ENCODE assay signal across 22 cellular contexts in the genomic region with DNA sequence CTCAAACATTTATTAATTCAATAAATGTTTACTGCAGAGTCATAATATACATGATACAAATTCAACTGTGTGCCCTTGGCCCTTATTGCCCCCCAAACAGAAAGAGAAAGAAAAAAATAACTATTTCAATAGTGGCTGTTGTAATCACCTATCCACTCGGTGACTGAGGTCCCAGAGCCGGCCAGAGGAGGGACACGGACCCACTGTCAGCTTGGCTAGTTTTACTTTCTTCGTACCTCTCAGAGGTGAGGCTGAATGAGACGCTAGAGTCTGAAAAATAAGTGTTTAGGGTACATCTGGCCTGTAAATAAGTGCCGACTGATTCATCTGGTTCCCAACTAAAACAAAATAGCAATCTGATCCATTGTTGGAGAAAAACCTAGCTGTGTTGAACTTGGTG.
"Had no signal": no experiment of that assay in that cellular context is flagged by ENCODE, and none has a peak within 500 bp of the region (broad histone marks: within the 10 kb centered on the region; RNA-seq: fewer than 3 reads in every experiment).

No MANE protein-coding gene starts in this region.

- H3K27me3 ChIP-seq: body of pancreas, foreskin keratinocyte, ovary, thyroid gland had no signal

- H3K36me3 ChIP-seq: lower lobe of right lung, ovary, thyroid gland had no signal

- H3K27ac Mint-ChIP-seq: activated B cell treated with CpG ODN at 0.5 μM for 24 hours; activated CD4-positive, alpha-beta T cell treated with anti-CD3 and anti-CD28 coated beads for 36 hours; activated naive CD4-positive, alpha-beta T cell treated with anti-CD3 and anti-CD28 coated beads for 36 hours; activated T-cell treated with anti-CD3 and anti-CD28 coated beads, Interleukin-2, amount 50 U/mL, for 72 hours; immature natural killer cell; naive thymus-derived CD4-positive, alpha-beta T cell; stimulated activated naive CD8-positive, alpha-beta T cell treated with anti-CD3 and anti-CD28 coated beads, Interleukin-15, Interleukin-2, amounts not matched to agents 100 ng/mL and 50 ng/mL, for 24 hours; T-helper 1 cell treated with Interleukin-12 subunit alpha and Interleukin-12 subunit beta and Interleukin-4 antibody, amounts not matched to agents 30 μg/mL and 1 μg/mL, for 36 hours had no signal

- H3K27me3 Mint-ChIP-seq: activated B cell treated with CpG ODN at 0.5 μM for 24 hours; stimulated activated naive CD8-positive, alpha-beta T cell treated with anti-CD3 and anti-CD28 coated beads, Interleukin-15, Interleukin-2, amounts not matched to agents 100 ng/mL and 50 ng/mL, for 24 hours had no signal

- H3K9me3 ChIP-seq: body of pancreas, lower lobe of right lung, ovary, thyroid gland had no signal

- H3K9me3 Mint-ChIP-seq: activated B cell treated with CpG ODN at 0.5 μM for 24 hours; activated naive CD4-positive, alpha-beta T cell treated with anti-CD3 and anti-CD28 coated beads for 36 hours; activated T-cell treated with anti-CD3 and anti-CD28 coated beads, Interleukin-2, amount 50 U/mL, for 72 hours; immature natural killer cell; naive thymus-derived CD4-positive, alpha-beta T cell; stimulated activated naive CD8-positive, alpha-beta T cell treated with anti-CD3 and anti-CD28 coated beads, Interleukin-15, Interleukin-2, amounts not matched to agents 100 ng/mL and 50 ng/mL, for 24 hours; T-helper 1 cell treated with Interleukin-12 subunit alpha and Interleukin-12 subunit beta and Interleukin-4 antibody, amounts not matched to agents 30 μg/mL and 1 μg/mL, for 36 hours had no signal

- H3K4me3 ChIP-seq: body of pancreas, lower lobe of right lung, ovary, thyroid gland had no signal

- H3K36me3 Mint-ChIP-seq: immature natural killer cell; naive thymus-derived CD4-positive, alpha-beta T cell had no signal

- ATAC-seq: body of pancreas; foreskin keratinocyte; left lobe of liver; lower lobe of right lung; naive thymus-derived CD4-positive, alpha-beta T cell; right cardiac atrium had no signal

- H3K4me1 ChIP-seq: body of pancreas, foreskin keratinocyte, lower lobe of right lung, thyroid gland had no signal

- DNase-seq: activated B cell treated with CpG ODN at 0.5 μM for 24 hours; activated CD4-positive, alpha-beta T cell treated with anti-CD3 and anti-CD28 coated beads for 36 hours; activated CD4-positive, alpha-beta T cell treated with anti-CD3 and anti-CD28 coated beads, Interleukin-2, amount 50 U/mL, for 48 hours; activated effector memory CD4-positive, alpha-beta T cell treated with Interleukin-2 at 50 U/mL for 16 hours; activated naive CD4-positive, alpha-beta T cell treated with anti-CD3 and anti-CD28 coated beads for 36 hours; activated T-cell treated with anti-CD3 and anti-CD28 coated beads, Interleukin-2, amount 50 U/mL, for 72 hours; anterior cingulate cortex; body of pancreas; effector CD8-positive, alpha-beta T cell; foreskin keratinocyte; immature natural killer cell; lower lobe of right lung; naive thymus-derived CD4-positive, alpha-beta T cell; ovary; right cardiac atrium; stimulated activated CD4-positive, alpha-beta T cell treated with anti-CD3 and anti-CD28 coated beads, Interleukin-1b, Interleukin-23, amount 100 ng/mL, for 48 hours; substantia nigra; T1000; thyroid gland had no signal

- H3K4me3 Mint-ChIP-seq: activated B cell treated with CpG ODN at 0.5 μM for 24 hours; activated CD4-positive, alpha-beta T cell treated with anti-CD3 and anti-CD28 coated beads for 36 hours; activated naive CD4-positive, alpha-beta T cell treated with anti-CD3 and anti-CD28 coated beads for 36 hours; activated T-cell treated with anti-CD3 and anti-CD28 coated beads, Interleukin-2, amount 50 U/mL, for 72 hours; immature natural killer cell; naive thymus-derived CD4-positive, alpha-beta T cell; stimulated activated naive CD8-positive, alpha-beta T cell treated with anti-CD3 and anti-CD28 coated beads, Interleukin-15, Interleukin-2, amounts not matched to agents 100 ng/mL and 50 ng/mL, for 24 hours; T-helper 1 cell treated with Interleukin-12 subunit alpha and Interleukin-12 subunit beta and Interleukin-4 antibody, amounts not matched to agents 30 μg/mL and 1 μg/mL, for 36 hours had no signal

- H3K27ac ChIP-seq: body of pancreas, foreskin keratinocyte, lower lobe of right lung, ovary, thyroid gland had no signal

- H3K4me1 Mint-ChIP-seq: activated CD4-positive, alpha-beta T cell treated with anti-CD3 and anti-CD28 coated beads for 36 hours; immature natural killer cell; naive thymus-derived CD4-positive, alpha-beta T cell had no signal
